Comparison of ENCODE assay signal across 24 cellular contexts in the genomic region with DNA sequence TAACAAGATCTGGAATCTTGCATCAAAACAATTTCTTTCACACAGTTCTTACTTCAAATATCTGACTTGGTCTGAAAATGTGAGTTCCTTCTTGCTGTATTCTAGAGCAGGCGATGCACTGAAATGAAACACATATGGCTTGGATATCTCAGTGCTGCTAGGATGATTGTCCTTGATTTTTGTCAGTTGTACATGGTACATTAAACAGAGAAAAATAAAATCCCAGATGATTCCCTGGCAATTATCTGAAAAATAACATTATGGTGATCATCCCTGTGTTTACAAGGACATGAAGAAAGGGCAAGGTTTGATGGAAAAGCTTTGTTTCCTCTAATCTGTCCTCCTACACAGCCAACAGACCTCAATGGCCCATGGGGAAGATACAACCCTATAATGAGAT. TPM values are rescaled to one million over a fixed set of nuclear protein-coding genes. Genes with fewer than 3 reads are reported as not detected.
"Had no signal": no experiment of that assay in that cellular context is flagged by ENCODE, and none has a peak within 500 bp of the region (broad histone marks: within the 10 kb centered on the region; RNA-seq: fewer than 3 reads in every experiment).

No MANE protein-coding gene starts in this region.

- H3K4me1 ChIP-seq: right lobe of liver had no signal

- H3K36me3 ChIP-seq: left lung, right lobe of liver had no signal

- H3K27ac ChIP-seq: left lung, lower lobe of right lung, pancreas, right atrium auricular region, right lobe of liver, stomach, testis, upper lobe of right lung had no signal

- ATAC-seq: left colon; left lung; lower lobe of right lung; naive thymus-derived CD8-positive, alpha-beta T cell; pancreas; right lobe of liver; stimulated activated naive B cell treated with anti-CD40 and anti-IgM and Interleukin-4, amounts not matched to agents 10 μg/mL and 1 μg/mL and 100 μg/mL, for 72 hours; stimulated activated naive CD8-positive, alpha-beta T cell treated with anti-CD3 and anti-CD28 coated beads, Interleukin-15, Interleukin-2, amounts not matched to agents 100 U/mL and 50 U/mL, for 24 hours; upper lobe of right lung had no signal

- H3K4me3 ChIP-seq: left lung, lower lobe of right lung, pancreas, right atrium auricular region, right lobe of liver, stomach, testis, tibial artery, upper lobe of right lung had no signal

- H3K27me3 ChIP-seq: left lung, pancreas, right atrium auricular region, right lobe of liver, stomach, testis, tibial artery, upper lobe of right lung had no signal

- H3K9me3 ChIP-seq: left lung, lower lobe of right lung, pancreas, right atrium auricular region, right lobe of liver, stomach, testis, tibial artery, upper lobe of right lung had no signal

- DNase-seq: hypothalamus; immature natural killer cell; kidney; left colon; left lung; lower lobe of right lung; mammary epithelial cell; mesenchymal stem cell; naive thymus-derived CD8-positive, alpha-beta T cell; nucleus accumbens; pancreas; right lobe of liver; stimulated activated CD4-positive, alpha-beta T cell treated with anti-CD3 and anti-CD28 coated beads, Interleukin-12 subunit alpha, Interleukin-12 subunit beta, amount 100 ng/mL, for 4 hours; stimulated activated CD4-positive, alpha-beta T cell treated with anti-CD3 and anti-CD28 coated beads, Interleukin-15, amount 100 ng/mL, for 24 hours; stimulated activated CD4-positive, alpha-beta T cell treated with anti-CD3 and anti-CD28 coated beads, Interleukin-2, amount 100 ng/mL, for 24 hours; stimulated activated CD4-positive, alpha-beta T cell treated with anti-CD3 and anti-CD28 coated beads, Interleukin-4, amount 100 ng/mL, for 1 hour; stimulated activated naive B cell treated with anti-CD40 and anti-IgM and Interleukin-4, amounts not matched to agents 10 μg/mL and 1 μg/mL and 100 μg/mL, for 72 hours; stimulated activated naive CD8-positive, alpha-beta T cell treated with anti-CD3 and anti-CD28 coated beads, Interleukin-15, Interleukin-2, amounts not matched to agents 100 U/mL and 50 U/mL, for 24 hours; stomach; testis; tibial artery; trophoblast cell; upper lobe of right lung had no signal

RNA-seq across cellular contexts. Expression of a gene that starts 10.6 kb away (rescaled TPM):
- total RNA-seq: naive thymus-derived CD8-positive, alpha-beta T cell had no signal
